Comparison of ENCODE assay signal across 2 cellular contexts in the genomic region with DNA sequence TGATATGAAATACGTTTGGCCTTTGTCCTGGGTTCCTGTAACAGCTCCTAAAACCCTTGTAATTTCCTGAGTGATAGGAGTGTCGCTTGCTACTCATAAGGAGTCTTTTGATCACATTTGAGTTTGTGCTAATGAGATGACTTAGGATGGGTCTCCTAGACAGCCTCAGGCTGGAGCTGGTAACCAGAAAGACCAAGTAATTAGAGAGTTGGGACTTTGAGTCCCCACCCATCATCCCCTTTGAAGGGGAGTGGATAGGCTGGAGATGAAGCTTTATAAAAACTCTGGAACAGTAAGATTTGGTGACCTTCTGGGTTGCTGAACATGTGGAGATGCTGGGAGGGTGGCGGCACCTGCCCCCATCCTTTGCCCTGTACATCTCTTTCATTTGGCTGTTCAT.
TF ChIP-seq lines count a peak whose summit lies in the region.

No MANE protein-coding gene starts in this region.

TF ChIP-seq in IMR-90, 13 proteins besides CTCF, POLR2A, EP300 and RAD21:
- TF ChIP-seq CEBPB (IDR thresholded peaks at IDR 0.05; ENCODE audit: low read depth, low read length) (no peak), NFE2L2 (IDR thresholded peaks at IDR 0.05; ENCODE audit: low read depth, low read length) (no peak), MAFK (IDR thresholded peaks at IDR 0.05; ENCODE audit: low read depth, low read length) (no peak), SMC3 (IDR thresholded peaks at IDR 0.05; ENCODE audit: low read depth, low read length) (no peak), FOS (IDR thresholded peaks at IDR 0.05; ENCODE audit: low read depth, low read length) (no peak)

TF ChIP-seq in neural cell, 6 proteins besides CTCF, POLR2A, EP300 and RAD21:
- TF ChIP-seq POLR2AphosphoS5 (IDR thresholded peaks at IDR 0.05) (no peak), TAF1 (IDR thresholded peaks at IDR 0.05; ENCODE audit: low read depth) (no peak), SMC3 (conservative IDR thresholded peaks at IDR 0.05; ENCODE audit: poor library complexity) (no peak), MXI1 (conservative IDR thresholded peaks at IDR 0.05; ENCODE audit: poor library complexity, severe bottlenecking) (no peak)
- TF ChIP-seq, protein P1, sequence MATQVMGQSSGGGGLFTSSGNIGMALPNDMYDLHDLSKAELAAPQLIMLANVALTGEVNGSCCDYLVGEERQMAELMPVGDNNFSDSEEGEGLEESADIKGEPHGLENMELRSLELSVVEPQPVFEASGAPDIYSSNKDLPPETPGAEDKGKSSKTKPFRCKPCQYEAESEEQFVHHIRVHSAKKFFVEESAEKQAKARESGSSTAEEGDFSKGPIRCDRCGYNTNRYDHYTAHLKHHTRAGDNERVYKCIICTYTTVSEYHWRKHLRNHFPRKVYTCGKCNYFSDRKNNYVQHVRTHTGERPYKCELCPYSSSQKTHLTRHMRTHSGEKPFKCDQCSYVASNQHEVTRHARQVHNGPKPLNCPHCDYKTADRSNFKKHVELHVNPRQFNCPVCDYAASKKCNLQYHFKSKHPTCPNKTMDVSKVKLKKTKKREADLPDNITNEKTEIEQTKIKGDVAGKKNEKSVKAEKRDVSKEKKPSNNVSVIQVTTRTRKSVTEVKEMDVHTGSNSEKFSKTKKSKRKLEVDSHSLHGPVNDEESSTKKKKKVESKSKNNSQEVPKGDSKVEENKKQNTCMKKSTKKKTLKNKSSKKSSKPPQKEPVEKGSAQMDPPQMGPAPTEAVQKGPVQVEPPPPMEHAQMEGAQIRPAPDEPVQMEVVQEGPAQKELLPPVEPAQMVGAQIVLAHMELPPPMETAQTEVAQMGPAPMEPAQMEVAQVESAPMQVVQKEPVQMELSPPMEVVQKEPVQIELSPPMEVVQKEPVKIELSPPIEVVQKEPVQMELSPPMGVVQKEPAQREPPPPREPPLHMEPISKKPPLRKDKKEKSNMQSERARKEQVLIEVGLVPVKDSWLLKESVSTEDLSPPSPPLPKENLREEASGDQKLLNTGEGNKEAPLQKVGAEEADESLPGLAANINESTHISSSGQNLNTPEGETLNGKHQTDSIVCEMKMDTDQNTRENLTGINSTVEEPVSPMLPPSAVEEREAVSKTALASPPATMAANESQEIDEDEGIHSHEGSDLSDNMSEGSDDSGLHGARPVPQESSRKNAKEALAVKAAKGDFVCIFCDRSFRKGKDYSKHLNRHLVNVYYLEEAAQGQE (IDR thresholded peaks at IDR 0.05; ENCODE audit: borderline replicate concordance): no peak
